20 cellular contexts compared by ENCODE assay signal in genomic region chr2:15729001-15729400, GRCh38.
DNase-seq lines count a peak whose midpoint lies in the region; TF ChIP-seq lines count a peak whose summit lies in the region.
"Had no signal": no experiment of that assay in that cellular context is flagged by ENCODE, and none has a peak within 500 bp of the region (broad histone marks: within the 10 kb centered on the region; RNA-seq: fewer than 3 reads in every experiment).

No MANE protein-coding gene starts in this region.

- no TSS peak for BruUV-seq in Caco-2 (replicated peaks; lab: Mats Ljungman, UMichigan)

- no peak overlapping the region for H2BK5ac ChIP-seq in mesenchymal stem cell (ENCODE audit: low read depth, low read length, poor library complexity, severe bottlenecking)

- TF ChIP-seq CTCF in Caco-2 (IDR thresholded peaks at IDR 0.05; ENCODE audit: insufficient read depth in 1 of 2, low read depth in 1 of 2, low read length in 1 of 2, severe bottlenecking in 1 of 2, unreplicated experiment in 1 of 2): no peak
- no peak for TF ChIP-seq CTCF in coronary artery (IDR thresholded peaks at IDR 0.05)
- TF ChIP-seq CTCF in stomach (IDR thresholded peaks at IDR 0.05): no peak
- no peak for TF ChIP-seq CTCF in CD14-positive monocyte (IDR thresholded peaks at IDR 0.05)

- no peaks in the 10 kb centered on the region for H3K36me3 ChIP-seq in Caco-2 (ENCODE audit: control insufficient read depth, insufficient read depth, low read length)
- H3K36me3 ChIP-seq in mesenchymal stem cell (ENCODE audit: control insufficient read depth in 1 of 2, insufficient read depth in 2 of 2, low read depth in 1 of 2, low read length in 2 of 2): no peaks in the 10 kb centered on the region
- H3K36me3 ChIP-seq in stomach: no peaks in the 10 kb centered on the region
- H3K36me3 ChIP-seq: BLaER1 had no signal

- no peak overlapping the region for H2BK15ac ChIP-seq in mesenchymal stem cell (ENCODE audit: low read depth, poor library complexity, severe bottlenecking)

- POLR2A ChIA-PET in Caco-2 (lab: Charles Lee): no interaction called here

- H3K4me1 ChIP-seq in Caco-2 (peaks cover 26% of the 10 kb centered on the region), mesenchymal stem cell (ENCODE audit: control insufficient read depth, insufficient read depth, low read depth, low read length) (peaks cover 18% of the 10 kb centered on the region), stomach (peaks cover 18 to 43% (median 33%) of the 10 kb centered on the region in 4 donors)

- no peak overlapping the region for H2BK12ac ChIP-seq in mesenchymal stem cell (ENCODE audit: low read length in 2 of 2)

- H2AK5ac ChIP-seq in mesenchymal stem cell (ENCODE audit: low read length, severe bottlenecking): peak overlapping the region; percentile 20

- H3K27me3 Mint-ChIP-seq in Caco-2 (ENCODE audit: insufficient read depth, unreplicated experiment) (no peaks in the 10 kb centered on the region), CD14-positive monocyte (ENCODE audit: low read depth in 3 of 3) (peaks cover 0 to 3% (median 0%) of the 10 kb centered on the region in 3 donors)

- no peaks in the 10 kb centered on the region for H3K79me1 ChIP-seq in mesenchymal stem cell (replicated peaks; ENCODE audit: low read length, poor library complexity, severe bottlenecking)

- H3K4me1 Mint-ChIP-seq in Caco-2 (ENCODE audit: low read depth, unreplicated experiment): peaks cover 32% of the 10 kb centered on the region
- H3K4me1 Mint-ChIP-seq in CD14-positive monocyte: no peaks in the 10 kb centered on the region
- H3K4me1 Mint-ChIP-seq: CD8-positive, alpha-beta memory T cell had no signal

- H2BK120ac ChIP-seq in mesenchymal stem cell (ENCODE audit: low read depth, low read length): no peak overlapping the region

- DNase-seq in Caco-2 (no peak), coronary artery (ENCODE audit: low spot score) (peak; percentile 31), mesenchymal stem cell (no peak), stomach (peak; percentile 13), SIG-M5 (lab: John Stamatoyannopoulos, UW) (no peak), CD14-positive monocyte (ENCODE audit: low spot score) (no peak), NAMALWA (ENCODE audit: low spot score) (no peak)
- DNase-seq: Calu3; CD4-positive, alpha-beta T cell; CD8-positive, alpha-beta memory T cell; DMS53; DMS79 treated with DMSO at 0.1 percent for 48 hours; GF-D8; GM23248; H7; HCEC 1CT had no signal

- no peak overlapping the region for H3K4me3 Mint-ChIP-seq in Caco-2 (ENCODE audit: unreplicated experiment)
- H3K4me3 Mint-ChIP-seq in CD14-positive monocyte: no peak overlapping the region
- H3K4me3 Mint-ChIP-seq: B cell; CD4-positive, alpha-beta T cell; CD8-positive, alpha-beta memory T cell had no signal

- H3K27me3 ChIP-seq in Caco-2 (replicated peaks; ENCODE audit: control insufficient read depth, insufficient read depth, low read length) (no peaks in the 10 kb centered on the region), mesenchymal stem cell (ENCODE audit: control insufficient read depth in 1 of 2, insufficient read depth in 1 of 2, low read length in 2 of 2) (peaks cover 20 to 71% of the 10 kb centered on the region in 2 experiments), stomach (peaks cover 0 to 8% (median 0%) of the 10 kb centered on the region in 3 donors)
- H3K27me3 ChIP-seq: BLaER1 had no signal

- H3K27ac Mint-ChIP-seq in Caco-2 (ENCODE audit: unreplicated experiment) (peak overlapping the region; percentile 60), CD14-positive monocyte (no peak overlapping the region)
- H3K27ac Mint-ChIP-seq: B cell; CD4-positive, alpha-beta T cell; CD8-positive, alpha-beta memory T cell had no signal

- peaks cover 1% of the 10 kb centered on the region for H3K36me3 Mint-ChIP-seq in Caco-2 (ENCODE audit: insufficient read depth, unreplicated experiment)
- H3K36me3 Mint-ChIP-seq in CD14-positive monocyte: no peaks in the 10 kb centered on the region
- H3K36me3 Mint-ChIP-seq: CD8-positive, alpha-beta memory T cell had no signal

- no peak overlapping the region for H3K14ac ChIP-seq in mesenchymal stem cell (ENCODE audit: low read length in 2 of 2)

- H3K9ac ChIP-seq in mesenchymal stem cell (ENCODE audit: low read length): no peak overlapping the region
- H3K9ac ChIP-seq: BLaER1, GM23248 had no signal

- CTCF ChIA-PET in Caco-2 (lab: Charles Lee): no interaction called here

- H4K8ac ChIP-seq in mesenchymal stem cell (ENCODE audit: low read length): no peak overlapping the region

- H2AFZ ChIP-seq in mesenchymal stem cell (ENCODE audit: low read depth, low read length): no peak overlapping the region
- H2AFZ ChIP-seq: GM23248 had no signal

- no peak overlapping the region for H3K18ac ChIP-seq in mesenchymal stem cell (ENCODE audit: low read depth in 1 of 2, low read length in 2 of 2)

- no peak for TF ChIP-seq EP300 in stomach (IDR thresholded peaks at IDR 0.05)

- H3K9me3 Mint-ChIP-seq in Caco-2 (ENCODE audit: unreplicated experiment) (no peaks in the 10 kb centered on the region), CD14-positive monocyte (peaks cover 0 to under 1% (median 0%) of the 10 kb centered on the region in 7 donors)
- H3K9me3 Mint-ChIP-seq: CD4-positive, alpha-beta T cell had no signal

- no peak overlapping the region for H4K91ac ChIP-seq in mesenchymal stem cell (ENCODE audit: low read length)

- no peak overlapping the region for H3K23ac ChIP-seq in mesenchymal stem cell (ENCODE audit: low read length in 2 of 2)

- 89% methylated on average over 7 of the region's 7 CpGs for whole genome bisulfite sequencing in mesenchymal stem cell
- 89 to 95% (median 90%) methylated on average over 7 of the region's 7 CpGs for WGBS in stomach, 5 donors

- no peak overlapping the region for H3K4me2 ChIP-seq in mesenchymal stem cell (ENCODE audit: low read length, poor library complexity, severe bottlenecking)

- no peaks in the 10 kb centered on the region for H3K9me3 ChIP-seq in Caco-2
- H3K9me3 ChIP-seq in mesenchymal stem cell (ENCODE audit: control insufficient read depth, low read length): no peaks in the 10 kb centered on the region
- H3K9me3 ChIP-seq in stomach: no peaks in the 10 kb centered on the region
- H3K9me3 ChIP-seq: BLaER1 had no signal

- no peak overlapping the region for H3K4me3 ChIP-seq in Caco-2 (ENCODE audit: low read depth, low read length)
- H3K4me3 ChIP-seq in coronary artery: no peak overlapping the region
- no peak overlapping the region for H3K4me3 ChIP-seq in mesenchymal stem cell (ENCODE audit: insufficient read depth in 1 of 2, low read depth in 1 of 2, low read length in 2 of 2)
- H3K4me3 ChIP-seq in stomach: no peak overlapping the region
- H3K4me3 ChIP-seq: BLaER1, GM23248 had no signal

- no peak overlapping the region for H3K4ac ChIP-seq in mesenchymal stem cell (ENCODE audit: low read depth in 1 of 2, low read length in 2 of 2)

- intact Hi-C loops in Caco-2 (cut with micrococcal nuclease; ENCODE audit: unreplicated experiment): no loop called here
- intact Hi-C loops in stomach (cut with DNase I; ENCODE audit: low total_unique reads): no loop called here
- intact Hi-C loops in CD14-positive monocyte (cut with micrococcal nuclease): no loop called here

- TF ChIP-seq POLR2A in stomach (IDR thresholded peaks at IDR 0.05): no peak

- H3K27ac ChIP-seq in coronary artery (no peak overlapping the region), mesenchymal stem cell (ENCODE audit: low read length, poor library complexity, severe bottlenecking) (no peak overlapping the region), stomach (no peak overlapping the region)
- H3K27ac ChIP-seq: 22Rv1, BLaER1, C4-2B, GM23248 had no signal

Comparison
In these comparisons a context has a peak if more than half of its experiments do, and no peak if none do; other contexts are left out.
1. DNase-seq: peak in coronary artery (single experiment) and stomach (single experiment); none in Caco-2 (0 of 2), mesenchymal stem cell (single experiment), SIG-M5 (single experiment), CD14-positive monocyte (single experiment) and NAMALWA (single experiment).